1 cellular context compared by ENCODE assay signal in the genomic region with DNA sequence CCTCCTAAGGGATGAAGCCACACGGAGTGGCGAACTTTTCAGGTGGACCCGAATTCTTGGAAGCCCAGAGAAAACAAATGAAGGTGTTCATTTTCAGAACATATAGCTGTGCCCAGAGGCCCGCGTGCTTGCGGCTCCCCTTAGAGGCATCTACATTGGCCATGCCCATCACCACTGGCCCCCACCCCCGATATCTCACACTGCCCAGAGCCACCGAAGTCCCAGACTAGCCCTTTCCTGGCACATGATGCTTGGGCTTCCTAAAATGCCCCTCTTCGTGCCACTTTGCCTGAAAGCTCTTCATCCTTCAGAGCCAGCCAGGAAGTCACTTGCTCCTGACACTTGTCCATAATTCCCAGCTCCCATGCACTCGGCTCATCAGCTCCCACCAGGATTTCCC.
TF ChIP-seq lines count a peak whose summit lies in the region.

No MANE protein-coding gene starts in this region.

TF ChIP-seq in A549, 52 proteins besides CTCF, POLR2A, EP300 and RAD21 (continued from another document):
- TF ChIP-seq, protein P1, sequence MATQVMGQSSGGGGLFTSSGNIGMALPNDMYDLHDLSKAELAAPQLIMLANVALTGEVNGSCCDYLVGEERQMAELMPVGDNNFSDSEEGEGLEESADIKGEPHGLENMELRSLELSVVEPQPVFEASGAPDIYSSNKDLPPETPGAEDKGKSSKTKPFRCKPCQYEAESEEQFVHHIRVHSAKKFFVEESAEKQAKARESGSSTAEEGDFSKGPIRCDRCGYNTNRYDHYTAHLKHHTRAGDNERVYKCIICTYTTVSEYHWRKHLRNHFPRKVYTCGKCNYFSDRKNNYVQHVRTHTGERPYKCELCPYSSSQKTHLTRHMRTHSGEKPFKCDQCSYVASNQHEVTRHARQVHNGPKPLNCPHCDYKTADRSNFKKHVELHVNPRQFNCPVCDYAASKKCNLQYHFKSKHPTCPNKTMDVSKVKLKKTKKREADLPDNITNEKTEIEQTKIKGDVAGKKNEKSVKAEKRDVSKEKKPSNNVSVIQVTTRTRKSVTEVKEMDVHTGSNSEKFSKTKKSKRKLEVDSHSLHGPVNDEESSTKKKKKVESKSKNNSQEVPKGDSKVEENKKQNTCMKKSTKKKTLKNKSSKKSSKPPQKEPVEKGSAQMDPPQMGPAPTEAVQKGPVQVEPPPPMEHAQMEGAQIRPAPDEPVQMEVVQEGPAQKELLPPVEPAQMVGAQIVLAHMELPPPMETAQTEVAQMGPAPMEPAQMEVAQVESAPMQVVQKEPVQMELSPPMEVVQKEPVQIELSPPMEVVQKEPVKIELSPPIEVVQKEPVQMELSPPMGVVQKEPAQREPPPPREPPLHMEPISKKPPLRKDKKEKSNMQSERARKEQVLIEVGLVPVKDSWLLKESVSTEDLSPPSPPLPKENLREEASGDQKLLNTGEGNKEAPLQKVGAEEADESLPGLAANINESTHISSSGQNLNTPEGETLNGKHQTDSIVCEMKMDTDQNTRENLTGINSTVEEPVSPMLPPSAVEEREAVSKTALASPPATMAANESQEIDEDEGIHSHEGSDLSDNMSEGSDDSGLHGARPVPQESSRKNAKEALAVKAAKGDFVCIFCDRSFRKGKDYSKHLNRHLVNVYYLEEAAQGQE (IDR thresholded peaks at IDR 0.05), result no peak
- TF ChIP-seq KDM5A (IDR thresholded peaks at IDR 0.05) (no peak), ZNF302 (CRISPR knock-in tag; IDR thresholded peaks at IDR 0.05) (no peak), RNF2 (IDR thresholded peaks at IDR 0.05; ENCODE audit: borderline replicate concordance, low read depth) (no peak), CHD4 (IDR thresholded peaks at IDR 0.05; ENCODE audit: borderline replicate concordance) (no peak), FOSL2 (IDR thresholded peaks at IDR 0.05) (no peak), FOSL2 (CRISPR knock-in tag; IDR thresholded peaks at IDR 0.05) (no peak), POLR2AphosphoS2 (conservative IDR thresholded peaks at IDR 0.05; ENCODE audit: low read length) (no peak), RCOR1 (IDR thresholded peaks at IDR 0.05; ENCODE audit: low read depth, low read length) (no peak)
